Comparison of ENCODE assay signal across 8 cellular contexts in the genomic region with DNA sequence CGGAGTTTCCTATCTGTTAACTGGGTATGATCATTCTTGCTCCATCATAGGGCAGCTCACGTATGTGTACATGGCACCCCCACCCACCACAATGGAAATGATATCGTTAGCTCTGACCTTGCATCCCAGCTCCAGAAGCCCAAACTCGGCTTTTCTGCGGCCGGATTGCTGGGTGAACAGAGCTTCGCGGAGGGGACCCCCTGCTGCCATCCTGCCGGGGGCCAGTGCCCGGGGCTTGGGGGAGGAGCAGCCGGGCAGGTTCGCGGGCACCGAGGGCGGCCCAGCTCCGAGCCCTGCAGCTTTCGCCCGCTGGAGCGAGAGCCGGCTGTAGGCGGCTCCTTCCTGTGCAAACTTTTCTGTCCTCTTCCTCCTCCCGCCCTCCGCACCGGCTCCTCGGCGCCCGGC. TPM values are rescaled to one million over a fixed set of nuclear protein-coding genes. Genes with fewer than 3 reads are reported as not detected.
DNase-seq lines count a peak whose midpoint lies in the region; ATAC-seq, FAIRE-seq and TF ChIP-seq lines count a peak whose summit lies in the region.

No MANE protein-coding gene starts in this region.

- H3K27me3 ChIP-seq in CD8-positive, alpha-beta memory T cell (ENCODE audit: insufficient read depth, low read length, poor library complexity, severe bottlenecking), result no peaks in the 10 kb centered on the region
- no peaks in the 10 kb centered on the region for H3K27me3 ChIP-seq in astrocyte (ENCODE audit: insufficient read depth, low read length)
- peaks cover 45% of the 10 kb centered on the region for H3K27me3 ChIP-seq in iPS-18a (ENCODE audit: control insufficient read depth, insufficient read depth, low read length)
- H3K27me3 ChIP-seq in spleen (replicated peaks in 1 of 7), result no peaks in the 10 kb centered on the region

- peak overlapping the region; percentile 64 to 95 (median 90) for H3K27ac Mint-ChIP-seq in CD8-positive, alpha-beta memory T cell
- no peak overlapping the region for H3K27ac Mint-ChIP-seq in astrocyte (ENCODE audit: unreplicated experiment)

- H3K4me1 ChIP-seq in CD8-positive, alpha-beta memory T cell (ENCODE audit: insufficient read depth, low read length), result peaks cover 47% of the 10 kb centered on the region
- peaks cover 4% of the 10 kb centered on the region for H3K4me1 ChIP-seq in astrocyte (ENCODE audit: insufficient read depth, low read length)
- H3K4me1 ChIP-seq in iPS-18a (ENCODE audit: control insufficient read depth, low read depth, low read length), result peaks cover 8% of the 10 kb centered on the region
- peaks cover 4 to 62% (median 35%) of the 10 kb centered on the region in 6 donors for H3K4me1 ChIP-seq in spleen

- CTCF ChIA-PET in CD8-positive, alpha-beta memory T cell (lab: Charles Lee), result interaction anchor here (0.7 to 1.8 kb wide), 9 partner anchors 9 to 477 kb away, joined by 3 to 15 read pairs (median 3); no protein-coding TSS in a partner anchor

- FAIRE-seq in astrocyte (lab: Jason Lieb, UNC), result no peak

- H3K79me2 ChIP-seq in astrocyte (ENCODE audit: insufficient read depth, low read length), result peaks cover 7% of the 10 kb centered on the region

- peak overlapping the region; percentile 65 for H2AFZ ChIP-seq in astrocyte (ENCODE audit: low read depth, low read length)

- H3K4me1 Mint-ChIP-seq in CD8-positive, alpha-beta memory T cell, result peaks cover 37 to 48% (median 42%) of the 10 kb centered on the region in 3 donors
- H3K4me1 Mint-ChIP-seq in astrocyte (ENCODE audit: low read depth, unreplicated experiment), result no peaks in the 10 kb centered on the region

- H3K27me3 Mint-ChIP-seq in CD8-positive, alpha-beta memory T cell, result peaks cover 0 to 1% of the 10 kb centered on the region in 2 donors
- peaks cover 34% of the 10 kb centered on the region for H3K27me3 Mint-ChIP-seq in astrocyte (ENCODE audit: low read depth, unreplicated experiment)

- no peak for TF ChIP-seq POLR2A in spleen (IDR thresholded peaks at IDR 0.05)

- H3K4me3 ChIP-seq in CD8-positive, alpha-beta memory T cell (ENCODE audit: low read length), result peak overlapping the region; percentile 62
- H3K4me3 ChIP-seq in astrocyte (ENCODE audit: insufficient read depth, low read depth, low read length) (peak overlapping the region; percentile 54), iPS-18a (ENCODE audit: low read length) (peak overlapping the region; percentile 50), spleen (peak overlapping the region; percentile 42 to 79 (median 57))

- peak; percentile 33 to 64 (median 40) for DNase-seq in CD8-positive, alpha-beta memory T cell
- DNase-seq in T follicular helper cell (ENCODE audit: low read depth), result peak; percentile 22
- peak; percentile 24 for DNase-seq in astrocyte (ENCODE audit: low read depth)
- DNase-seq in spleen, result peak; percentile 91
- DNase-seq in middle frontal gyrus (ENCODE audit: extremely low spot score, low spot score), result no peak

- H3K9me3 Mint-ChIP-seq in CD8-positive, alpha-beta memory T cell, result no peaks in the 10 kb centered on the region
- no peaks in the 10 kb centered on the region for H3K9me3 Mint-ChIP-seq in astrocyte (ENCODE audit: unreplicated experiment)

- peak overlapping the region; percentile 49 for H3K9ac ChIP-seq in astrocyte (ENCODE audit: low read length)
- H3K9ac ChIP-seq in iPS-18a (ENCODE audit: low read length), result no peak overlapping the region

- ATAC-seq in GM21367 (IDR thresholded peaks at IDR 0.05; ENCODE audit: unreplicated experiment) (peak; percentile 70), HG03575 (IDR thresholded peaks at IDR 0.05; ENCODE audit: extremely low read depth, insufficient number of reproducible peaks, low FRiP score, unreplicated experiment) (peak; percentile 56)

- POLR2A ChIA-PET in CD8-positive, alpha-beta memory T cell (lab: Charles Lee), result interaction anchor here (0.7 to 0.9 kb wide), 4 partner anchors 10 to 617 kb away, joined by 3 to 6 read pairs (median 3); a partner anchor contains a TSS

- H3K36me3 ChIP-seq in CD8-positive, alpha-beta memory T cell (ENCODE audit: insufficient read depth, low read length), result no peaks in the 10 kb centered on the region
- H3K36me3 ChIP-seq in astrocyte (ENCODE audit: insufficient read depth, low read length), result no peaks in the 10 kb centered on the region
- no peaks in the 10 kb centered on the region for H3K36me3 ChIP-seq in iPS-18a (ENCODE audit: control insufficient read depth, low read depth, low read length)
- no peaks in the 10 kb centered on the region for H3K36me3 ChIP-seq in spleen

- TF ChIP-seq CTCF in astrocyte (IDR thresholded peaks at IDR 0.05; ENCODE audit: insufficient read depth, low read depth, low read length) (no peak), spleen (IDR thresholded peaks at IDR 0.05 in 8 of 11, conservative IDR thresholded peaks at IDR 0.05 in 3 of 11) (no peak)

- no peaks in the 10 kb centered on the region for H3K9me3 ChIP-seq in CD8-positive, alpha-beta memory T cell (ENCODE audit: low read length)
- H3K9me3 ChIP-seq in astrocyte (ENCODE audit: insufficient read depth, low read depth, low read length) (no peaks in the 10 kb centered on the region), iPS-18a (ENCODE audit: control insufficient read depth, low read depth, low read length) (no peaks in the 10 kb centered on the region), spleen (no peaks in the 10 kb centered on the region)

- H3K4me3 Mint-ChIP-seq in CD8-positive, alpha-beta memory T cell, result peak overlapping the region; percentile 82 to 98 (median 90)
- H3K4me3 Mint-ChIP-seq in astrocyte (ENCODE audit: unreplicated experiment), result peak overlapping the region; percentile 77

- no peak overlapping the region for H3K27ac ChIP-seq in CD8-positive, alpha-beta memory T cell (ENCODE audit: low read depth, low read length)
- H3K27ac ChIP-seq in astrocyte (ENCODE audit: low read depth, low read length), result no peak overlapping the region
- H3K27ac ChIP-seq in iPS-18a (ENCODE audit: low read length), result no peak overlapping the region
- H3K27ac ChIP-seq in spleen, result peak overlapping the region; percentile 36 to 88 (median 78)

- intact Hi-C loops in spleen (cut with DNase I; ENCODE audit: low total_unique reads), result no loop called here

- peak overlapping the region; percentile 96 for H3K4me2 ChIP-seq in astrocyte (ENCODE audit: low read length)

- WGBS in spleen, 5 donors, result 1 to 3% (median 2%) methylated on average over 13 to 27 of the region's 27 CpGs

- H4K20me1 ChIP-seq in astrocyte (ENCODE audit: insufficient read depth, low read length), result no peaks in the 10 kb centered on the region

- H3K36me3 Mint-ChIP-seq in CD8-positive, alpha-beta memory T cell, result peaks cover 0 to 13% (median 0%) of the 10 kb centered on the region in 3 donors
- H3K36me3 Mint-ChIP-seq in astrocyte (ENCODE audit: low read depth, unreplicated experiment), result no peaks in the 10 kb centered on the region

RNA-seq across cellular contexts. Expression of a gene that starts 24.9 kb away (rescaled TPM):
- total RNA-seq in CD8-positive, alpha-beta memory T cell, result 10 to 100 TPM; 12.3 to 13.2 TPM
- 14.2 TPM for polyA plus RNA-seq in CD8-positive, alpha-beta memory T cell
- total RNA-seq in astrocyte, result 58.7 and 64.0 TPM in 2 replicates
- total RNA-seq in spleen, result 10 to 100 TPM; 26.7 to 59.3 (median 40.0) TPM
- polyA plus RNA-seq in spleen, result 10 to 100 TPM; 12.5 to 15.3 (median 13.7) TPM

Comparison
In these comparisons a context has a peak if more than half of its experiments do, and no peak if none do; other contexts are left out.
1. H3K27ac ChIP-seq: peak in spleen (8 of 8); none in CD8-positive, alpha-beta memory T cell (single experiment), astrocyte (single experiment) and iPS-18a (single experiment).
2. Peak in every context shown above with its lines, with median percentiles within 50 percentile points of each other: H3K4me3 ChIP-seq.